ENCODE assay signal across 1 cellular context in genomic region chr15:74630284-74631086, GRCh38.
TF ChIP-seq lines count a peak whose summit lies in the region.

No MANE protein-coding gene starts in this region.

TF ChIP-seq in endothelial cell of umbilical vein, 7 proteins besides CTCF, POLR2A, EP300 and RAD21:
- TF ChIP-seq FOS (IDR thresholded peaks at IDR 0.05; ENCODE audit: borderline replicate concordance, insufficient read depth, low read length) = no peak
- TF ChIP-seq POLR2AphosphoS5 (IDR thresholded peaks at IDR 0.05; ENCODE audit: insufficient read depth, low read depth, low read length) = peak; percentile 11
- TF ChIP-seq GATA2 (IDR thresholded peaks at IDR 0.05; ENCODE audit: insufficient read depth, insufficient read length, low read depth, low read length) = no peak
- TF ChIP-seq MYC (IDR thresholded peaks at IDR 0.05; ENCODE audit: low read depth, low read length) = no peak
- TF ChIP-seq EZH2 (IDR thresholded peaks at IDR 0.05; ENCODE audit: borderline replicate concordance, low read depth, low read length, severe bottlenecking) = no peak
